Comparison of ENCODE assay signal across 8 cellular contexts in the genomic region with DNA sequence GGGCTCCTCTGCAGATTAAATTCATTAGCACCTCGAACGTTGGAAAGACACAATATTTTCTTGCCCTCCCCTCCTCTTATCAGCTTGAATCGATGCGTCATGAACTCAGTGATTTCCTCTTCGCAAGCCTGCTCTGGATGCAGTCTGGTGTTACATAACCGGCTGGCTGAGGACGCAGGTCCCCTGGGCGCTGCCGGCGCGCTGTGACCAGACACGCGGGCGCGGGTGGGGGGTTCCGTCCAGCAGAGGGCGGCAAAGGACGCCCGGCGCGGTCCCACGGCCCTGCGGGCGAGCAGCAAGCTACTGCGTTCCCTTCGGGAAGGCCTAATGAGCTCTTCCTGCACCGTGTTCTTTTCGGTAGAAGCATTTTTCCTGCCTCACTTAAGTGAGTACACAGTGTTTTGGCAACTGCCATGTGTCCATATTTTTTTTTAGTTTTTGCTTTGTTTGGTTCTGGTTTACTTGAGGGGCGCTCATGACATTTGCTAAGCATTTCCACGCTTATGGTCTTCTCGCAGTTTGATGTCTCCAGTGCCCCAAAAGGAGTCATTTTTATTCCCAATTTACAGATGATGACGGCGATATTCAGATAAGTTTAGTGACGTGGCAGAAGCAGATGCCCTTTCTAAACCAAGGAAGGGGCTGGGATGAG.
DNase-seq lines count a peak whose midpoint lies in the region; ATAC-seq and TF ChIP-seq lines count a peak whose summit lies in the region.

No MANE protein-coding gene starts in this region.

- H3K36me3 ChIP-seq in DOHH2 (ENCODE audit: control insufficient read depth, low read length) (no peaks in the 10 kb centered on the region), GM23338 (ENCODE audit: insufficient read depth) (no peaks in the 10 kb centered on the region), neural progenitor cell (no peaks in the 10 kb centered on the region), stomach smooth muscle (ENCODE audit: control insufficient read depth in 2 of 2, insufficient read depth in 2 of 2, low read length in 2 of 2) (no peaks in the 10 kb centered on the region)

- H3K4me1 ChIP-seq in DOHH2 (ENCODE audit: control insufficient read depth, low read length) (no peaks in the 10 kb centered on the region), GM23338 (ENCODE audit: insufficient read depth) (peaks cover 10% of the 10 kb centered on the region; the same call in 1 of the 2 replicates), neural progenitor cell (peaks cover 14% of the 10 kb centered on the region), stomach smooth muscle (ENCODE audit: control insufficient read depth, insufficient read depth, low read length) (peaks cover 49% of the 10 kb centered on the region)

- H3K4me3 ChIP-seq in DOHH2 (ENCODE audit: low read length) = no peak overlapping the region
- peak overlapping the region; percentile 39; the same call in 1 of the 2 replicates for H3K4me3 ChIP-seq in GM23338
- no peak overlapping the region for H3K4me3 ChIP-seq in neural progenitor cell
- H3K4me3 ChIP-seq in stomach smooth muscle (ENCODE audit: low read length in 2 of 2) = peak overlapping the region; percentile 23 to 66

- H3K27ac Mint-ChIP-seq in GM23338 (peak overlapping the region; percentile 17; the same call in 1 of the 2 replicates), neural progenitor cell (no peak overlapping the region)

- H3K27ac ChIP-seq in DOHH2 (ENCODE audit: low read depth, low read length) (no peak overlapping the region), GM23338 (ENCODE audit: low read depth) (no peak overlapping the region), RWPE1 (no peak overlapping the region), neural progenitor cell (no peak overlapping the region), stomach smooth muscle (ENCODE audit: low read length) (peak overlapping the region; percentile 87)

- H3K9me3 ChIP-seq in DOHH2 (ENCODE audit: control insufficient read depth, insufficient read depth, low read length) = no peaks in the 10 kb centered on the region
- no peaks in the 10 kb centered on the region for H3K9me3 ChIP-seq in neural progenitor cell (ENCODE audit: low read depth)
- no peaks in the 10 kb centered on the region for H3K9me3 ChIP-seq in stomach smooth muscle (ENCODE audit: control insufficient read depth in 2 of 2, low read length in 2 of 2)

- H3K9ac ChIP-seq in neural progenitor cell = no peak overlapping the region
- H3K9ac ChIP-seq in stomach smooth muscle (ENCODE audit: low read length in 2 of 2) = peak overlapping the region; percentile 29 to 68

- H3K9me2 ChIP-seq in DOHH2 (replicated peaks; ENCODE audit: control insufficient read depth, low read length) (no peaks in the 10 kb centered on the region), GM23338 (ENCODE audit: insufficient read depth) (0 out of 2 replicates have a peak, but pooled peaks cover 3% of the 10 kb centered on the region)

- H3K4me1 Mint-ChIP-seq in GM23338 (peaks cover 16% of the 10 kb centered on the region), neural progenitor cell (peaks cover 42% of the 10 kb centered on the region)

- TF ChIP-seq CTCF in DOHH2 (IDR thresholded peaks at IDR 0.05; ENCODE audit: low read depth, low read length, poor library complexity, severe bottlenecking) (peak; percentile 89), GM23338 (conservative IDR thresholded peaks at IDR 0.05; ENCODE audit: low read depth in 2 of 2) (peak; percentile 85 to 97), RWPE1 (conservative IDR thresholded peaks at IDR 0.05; ENCODE audit: low read depth) (peak; percentile 96), neural progenitor cell (IDR thresholded peaks at IDR 0.05) (peak; percentile 96)

- CTCF ChIA-PET in RWPE1 (lab: Yijun Ruan, JAX) = interaction anchor here (0.5 to 2.1 kb wide), 37 partner anchors 9 to 1745 kb away, joined by 3 to 33 read pairs (median 4); no protein-coding TSS in a partner anchor

- DNase-seq in GM23338 (ENCODE audit: low spot score) (peak; percentile 80), LHCN-M2 (ENCODE audit: low read depth) (peak; percentile 69), RWPE1 (ENCODE audit: low spot score) (peak; percentile 88), fibroblast of the conjunctiva (ENCODE audit: low read depth) (peak; percentile 77), neural progenitor cell (ENCODE audit: low spot score) (peak; percentile 86)
- peak; percentile 68 for DNase-seq in activated T-helper 9 cell treated with anti-CD3 and anti-CD28 coated beads, Interleukin-2, amount 50 U/mL, for 16 hours (ENCODE audit: low read depth)

- H3F3A ChIP-seq in DOHH2 (ENCODE audit: control insufficient read depth, insufficient read depth) (no peaks in the 10 kb centered on the region), GM23338 (replicated peaks; ENCODE audit: low read depth) (no peaks in the 10 kb centered on the region), neural progenitor cell (ENCODE audit: low read depth) (peaks cover 5% of the 10 kb centered on the region)

- H3K4me2 ChIP-seq in DOHH2 (ENCODE audit: low read length) (no peak overlapping the region), GM23338 (peak overlapping the region; percentile 74), neural progenitor cell (peak overlapping the region; percentile 56)

- H3K27me3 Mint-ChIP-seq in GM23338 (ENCODE audit: insufficient read depth, low read depth, poor library complexity) (peaks cover 7% of the 10 kb centered on the region), neural progenitor cell (ENCODE audit: insufficient read depth, low read depth) (peaks cover 28% of the 10 kb centered on the region)

- H3K4me3 Mint-ChIP-seq in GM23338 (peak overlapping the region; percentile 28; the same call in 2 of the 3 replicates), neural progenitor cell (no peak overlapping the region)

- peak overlapping the region; percentile 90; the same call in 1 of the 2 replicates for H2AFZ ChIP-seq in GM23338
- H2AFZ ChIP-seq in neural progenitor cell (replicated peaks) = no peak overlapping the region

- POLR2A ChIA-PET in RWPE1 (lab: Yijun Ruan, JAX; ENCODE audit: low non-redundant PET) = no interaction called here

- no peaks in the 10 kb centered on the region for H3K79me2 ChIP-seq in DOHH2 (ENCODE audit: control insufficient read depth, low read length)
- H3K79me2 ChIP-seq in GM23338 (replicated peaks; ENCODE audit: insufficient read depth) = no peaks in the 10 kb centered on the region
- no peaks in the 10 kb centered on the region for H3K79me2 ChIP-seq in neural progenitor cell (ENCODE audit: low read depth)

- H3K27me3 ChIP-seq in DOHH2 (ENCODE audit: control insufficient read depth, low read length) (no peaks in the 10 kb centered on the region), GM23338 (ENCODE audit: insufficient read depth) (0 out of 2 replicates have a peak, but pooled peaks cover 7% of the 10 kb centered on the region), neural progenitor cell (peaks cover 14% of the 10 kb centered on the region), stomach smooth muscle (ENCODE audit: control insufficient read depth in 1 of 2, insufficient read depth in 2 of 2, low read length in 2 of 2) (no peaks in the 10 kb centered on the region)

- H3K36me3 Mint-ChIP-seq in GM23338 (ENCODE audit: low read depth) (no peaks in the 10 kb centered on the region), neural progenitor cell (peaks cover 1% of the 10 kb centered on the region)

- no peaks in the 10 kb centered on the region for H3K9me3 Mint-ChIP-seq in GM23338
- no peaks in the 10 kb centered on the region for H3K9me3 Mint-ChIP-seq in neural progenitor cell

- no peaks in the 10 kb centered on the region for H4K20me1 ChIP-seq in DOHH2 (ENCODE audit: control insufficient read depth, insufficient read depth, low read depth, low read length)
- H4K20me1 ChIP-seq in GM23338 (replicated peaks; ENCODE audit: insufficient read depth) = no peaks in the 10 kb centered on the region
- H4K20me1 ChIP-seq in neural progenitor cell (ENCODE audit: low read depth) = no peaks in the 10 kb centered on the region

- peak; percentile 98 for ATAC-seq in GM23338

TF ChIP-seq in GM23338, 12 proteins besides CTCF, POLR2A, EP300 and RAD21 (continues in another document):
- no peak for TF ChIP-seq POLR2AphosphoS5 (IDR thresholded peaks at IDR 0.05; ENCODE audit: low read depth)
- TF ChIP-seq EZH2phosphoT487 (IDR thresholded peaks at IDR 0.05; ENCODE audit: unreplicated experiment) = no peak
- no peak for TF ChIP-seq CREB1 (CRISPR knock-in tag; IDR thresholded peaks at IDR 0.05; ENCODE audit: low read depth)
- TF ChIP-seq ZNF331 (CRISPR knock-in tag; IDR thresholded peaks at IDR 0.05; ENCODE audit: low read depth) = no peak
- no peak for TF ChIP-seq REST (IDR thresholded peaks at IDR 0.05; ENCODE audit: unreplicated experiment)
- TF ChIP-seq NANOG (IDR thresholded peaks at IDR 0.05; ENCODE audit: borderline replicate concordance) = no peak

Comparison
In these comparisons a context has a peak if more than half of its experiments do, and no peak if none do; other contexts are left out.
1. H3K4me3 ChIP-seq: peak in GM23338 (single experiment) and stomach smooth muscle (2 of 2); none in DOHH2 (single experiment) and neural progenitor cell (single experiment).
2. Peak in every context shown above with its lines, with median percentiles within 50 percentile points of each other: CTCF ChIP-seq and DNase-seq.